Comparison of ENCODE assay signal across 8 cellular contexts in the genomic region with DNA sequence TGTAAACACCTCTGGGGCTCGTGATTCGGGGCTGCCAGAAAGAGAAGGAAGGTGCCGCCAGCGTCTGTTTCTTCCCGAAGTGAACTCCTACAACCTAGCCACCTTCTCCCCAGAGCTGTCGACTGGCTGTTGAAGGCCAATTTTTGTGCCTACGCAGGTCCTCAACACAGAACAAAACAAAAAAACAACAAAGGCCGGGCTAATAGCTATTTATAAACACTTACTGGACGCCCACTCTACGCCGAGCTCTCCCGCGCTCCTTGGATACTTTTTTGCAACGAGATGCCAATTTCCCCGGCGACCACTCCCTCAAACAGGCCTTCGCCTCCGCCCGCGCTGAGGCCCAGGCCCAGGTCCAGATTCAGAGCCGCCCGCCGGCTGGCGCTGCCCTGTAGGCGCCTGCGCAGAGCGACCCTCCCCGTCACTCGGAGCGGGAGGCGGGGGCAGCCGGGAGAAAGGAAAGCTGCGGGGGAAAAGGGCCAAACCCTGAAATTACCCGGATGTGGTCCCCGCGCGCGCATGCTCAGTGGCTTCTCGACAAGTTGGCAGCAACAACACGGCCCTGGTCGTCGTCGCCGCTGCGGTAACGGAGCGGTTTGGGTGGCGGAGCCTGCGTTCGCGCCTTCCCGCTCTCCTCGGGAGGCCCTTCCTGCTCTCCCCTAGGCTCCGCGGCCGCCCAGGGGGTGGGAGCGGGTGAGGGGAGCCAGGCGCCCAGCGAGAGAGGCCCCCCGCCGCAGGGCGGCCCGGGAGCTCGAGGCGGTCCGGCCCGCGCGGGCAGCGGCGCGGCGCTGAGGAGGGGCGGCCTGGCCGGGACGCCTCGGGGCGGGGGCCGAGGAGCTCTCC. TPM values are rescaled to one million over a fixed set of nuclear protein-coding genes. Genes with fewer than 3 reads are reported as not detected.
A peak's percentile ranks its signal among the peaks of the same experiment; 100 is the strongest.
DNase-seq lines count a peak whose midpoint lies in the region; ATAC-seq and TF ChIP-seq lines count a peak whose summit lies in the region.

SMAD4 (plus strand) TSS at position 520 of the 843 bp plus-strand sequence. CDS start 16,834 bp downstream, outside the sequence.

- no peak for TF ChIP-seq CTCF in liver (IDR thresholded peaks at IDR 0.05; ENCODE audit: low read depth, low read length, missing input control)

- H3K4me3 ChIP-seq in liver (ENCODE audit: low read depth in 1 of 3, low read length in 3 of 3): peak within 1 kb of the TSS; percentile 78 to 97 (median 93)

- TF ChIP-seq RAD21 in liver (IDR thresholded peaks at IDR 0.05): peak in 1 of 2 donors; percentile 3

- POLR2A ChIA-PET in activated CD4-positive, alpha-beta memory T cell treated with anti-CD3 and anti-CD28 coated beads for 36 hours (lab: Charles Lee): interaction anchor here (0.5 to 2.0 kb wide), 13 partner anchors 9 to 168 kb away, joined by 3 to 23 read pairs (median 5); partner anchors contain the start of genes ELAC1, ME2 and MEX3C

- under 1% methylated on average over 79 of the region's 79 CpGs for WGBS in liver

- intact Hi-C loops in activated CD4-positive, alpha-beta memory T cell treated with anti-CD3 and anti-CD28 coated beads for 36 hours (cut with micrococcal nuclease): loop anchor here (1.0 to 5.0 kb wide), 7 partner anchors 21 to 167 kb away; partner anchors contain the start of gene MEX3C

- DNase-seq in CD1c-positive myeloid dendritic cell (ENCODE audit: extremely low spot score) (peak; percentile 98), NCI-H774 (lab: John Stamatoyannopoulos, UW) (peak; percentile 92), dermis microvascular lymphatic vessel endothelial cell (ENCODE audit: low read depth in 2 of 2) (peak; percentile 88 to 96)
- DNase-seq in activated CD4-positive, alpha-beta memory T cell treated with anti-CD3 and anti-CD28 coated beads for 36 hours: peak; percentile 99
- peak; percentile 99 for DNase-seq in stimulated activated CD4-positive, alpha-beta T cell treated with anti-CD3 and anti-CD28 coated beads, Interleukin-4, amount 100 ng/mL, for 1 hour

- H3K27me3 ChIP-seq in liver (ENCODE audit: control insufficient read depth in 4 of 4, insufficient read depth in 4 of 4, low read length in 3 of 4): no peaks in the 10 kb centered on the region

- H3K9me3 Mint-ChIP-seq in activated CD4-positive, alpha-beta memory T cell treated with anti-CD3 and anti-CD28 coated beads for 36 hours: no peaks in the 10 kb centered on the region

- H3K27ac ChIP-seq in liver (ENCODE audit: low read depth in 1 of 2, low read length in 2 of 2): peak within 1 kb of the TSS; percentile 88 to 97

- peak within 1 kb of the TSS; percentile 95 to 98 for H3K9ac ChIP-seq in liver (ENCODE audit: low read depth in 1 of 2, low read length in 2 of 2)

- H3K36me3 Mint-ChIP-seq in activated CD4-positive, alpha-beta memory T cell treated with anti-CD3 and anti-CD28 coated beads for 36 hours: peaks cover 18% of the 10 kb centered on the region

- CTCF ChIA-PET in activated CD4-positive, alpha-beta memory T cell treated with anti-CD3 and anti-CD28 coated beads for 36 hours (lab: Charles Lee): interaction anchor here (1.1 to 5.5 kb wide), 6 partner anchors 12 to 209 kb away, joined by 3 to 28 read pairs (median 8); partner anchors contain the start of gene ELAC1

- peaks cover 5 to 38% (median 29%) of the 10 kb centered on the region in 4 donors for H3K4me1 ChIP-seq in liver (ENCODE audit: control insufficient read depth in 4 of 4, insufficient read depth in 4 of 4, low read length in 3 of 4)

- no peaks in the 10 kb centered on the region for H3K27me3 Mint-ChIP-seq in activated CD4-positive, alpha-beta memory T cell treated with anti-CD3 and anti-CD28 coated beads for 36 hours

- ATAC-seq in GM19438 (IDR thresholded peaks at IDR 0.05; ENCODE audit: low read depth, unreplicated experiment) (peak; percentile 78), HG03571 (IDR thresholded peaks at IDR 0.05; ENCODE audit: unreplicated experiment) (peak; percentile 61)

- peak within 1 kb of the TSS; percentile 91 for H3K27ac Mint-ChIP-seq in activated CD4-positive, alpha-beta memory T cell treated with anti-CD3 and anti-CD28 coated beads for 36 hours

- peaks cover 58% of the 10 kb centered on the region for H3K4me1 Mint-ChIP-seq in activated CD4-positive, alpha-beta memory T cell treated with anti-CD3 and anti-CD28 coated beads for 36 hours (ENCODE audit: low read depth)

- H3K36me3 ChIP-seq in liver (ENCODE audit: control insufficient read depth in 4 of 4, insufficient read depth in 3 of 4, low read depth in 1 of 4, low read length in 3 of 4): peaks cover 0 to 13% (median 0%) of the 10 kb centered on the region in 4 donors

- peak within 1 kb of the TSS; percentile 99 for H3K4me3 Mint-ChIP-seq in activated CD4-positive, alpha-beta memory T cell treated with anti-CD3 and anti-CD28 coated beads for 36 hours

- no peaks in the 10 kb centered on the region for H3K9me3 ChIP-seq in liver (ENCODE audit: control insufficient read depth in 4 of 4, low read length in 3 of 4)

TF ChIP-seq in liver, 16 proteins besides CTCF, POLR2A, EP300 and RAD21:
- TF ChIP-seq, protein P1, sequence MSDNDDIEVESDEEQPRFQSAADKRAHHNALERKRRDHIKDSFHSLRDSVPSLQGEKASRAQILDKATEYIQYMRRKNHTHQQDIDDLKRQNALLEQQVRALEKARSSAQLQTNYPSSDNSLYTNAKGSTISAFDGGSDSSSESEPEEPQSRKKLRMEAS (IDR thresholded peaks at IDR 0.05): peak; percentile 13
- TF ChIP-seq TAF1 (conservative IDR thresholded peaks at IDR 0.05): peak; percentile 59
- TF ChIP-seq GABPA (IDR thresholded peaks at IDR 0.05 in 1 of 2, conservative IDR thresholded peaks at IDR 0.05 in 1 of 2): peak in 1 of 2 donors; percentile 73
- no peak for TF ChIP-seq FOXA1 (IDR thresholded peaks at IDR 0.05)
- no peak for TF ChIP-seq JUND (IDR thresholded peaks at IDR 0.05)
- TF ChIP-seq YY1 (IDR thresholded peaks at IDR 0.05): peak; percentile 58
- no peak for TF ChIP-seq RXRA (IDR thresholded peaks at IDR 0.05)
- TF ChIP-seq EGR1 (IDR thresholded peaks at IDR 0.05; ENCODE audit: low read depth in 2 of 2): peak; percentile 19 to 68
- TF ChIP-seq, protein P2, sequence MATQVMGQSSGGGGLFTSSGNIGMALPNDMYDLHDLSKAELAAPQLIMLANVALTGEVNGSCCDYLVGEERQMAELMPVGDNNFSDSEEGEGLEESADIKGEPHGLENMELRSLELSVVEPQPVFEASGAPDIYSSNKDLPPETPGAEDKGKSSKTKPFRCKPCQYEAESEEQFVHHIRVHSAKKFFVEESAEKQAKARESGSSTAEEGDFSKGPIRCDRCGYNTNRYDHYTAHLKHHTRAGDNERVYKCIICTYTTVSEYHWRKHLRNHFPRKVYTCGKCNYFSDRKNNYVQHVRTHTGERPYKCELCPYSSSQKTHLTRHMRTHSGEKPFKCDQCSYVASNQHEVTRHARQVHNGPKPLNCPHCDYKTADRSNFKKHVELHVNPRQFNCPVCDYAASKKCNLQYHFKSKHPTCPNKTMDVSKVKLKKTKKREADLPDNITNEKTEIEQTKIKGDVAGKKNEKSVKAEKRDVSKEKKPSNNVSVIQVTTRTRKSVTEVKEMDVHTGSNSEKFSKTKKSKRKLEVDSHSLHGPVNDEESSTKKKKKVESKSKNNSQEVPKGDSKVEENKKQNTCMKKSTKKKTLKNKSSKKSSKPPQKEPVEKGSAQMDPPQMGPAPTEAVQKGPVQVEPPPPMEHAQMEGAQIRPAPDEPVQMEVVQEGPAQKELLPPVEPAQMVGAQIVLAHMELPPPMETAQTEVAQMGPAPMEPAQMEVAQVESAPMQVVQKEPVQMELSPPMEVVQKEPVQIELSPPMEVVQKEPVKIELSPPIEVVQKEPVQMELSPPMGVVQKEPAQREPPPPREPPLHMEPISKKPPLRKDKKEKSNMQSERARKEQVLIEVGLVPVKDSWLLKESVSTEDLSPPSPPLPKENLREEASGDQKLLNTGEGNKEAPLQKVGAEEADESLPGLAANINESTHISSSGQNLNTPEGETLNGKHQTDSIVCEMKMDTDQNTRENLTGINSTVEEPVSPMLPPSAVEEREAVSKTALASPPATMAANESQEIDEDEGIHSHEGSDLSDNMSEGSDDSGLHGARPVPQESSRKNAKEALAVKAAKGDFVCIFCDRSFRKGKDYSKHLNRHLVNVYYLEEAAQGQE (IDR thresholded peaks at IDR 0.05): peak; percentile 43
- no peak for TF ChIP-seq ZBTB33 (IDR thresholded peaks at IDR 0.05)
- TF ChIP-seq HNF4A (conservative IDR thresholded peaks at IDR 0.05): peak in 1 of 2 donors; percentile 5
- TF ChIP-seq FOXA2 (IDR thresholded peaks at IDR 0.05): peak; percentile 3
- no peak for TF ChIP-seq HNF4G (IDR thresholded peaks at IDR 0.05)
- peak; percentile 40 for TF ChIP-seq SP1 (IDR thresholded peaks at IDR 0.05)
- no peak for TF ChIP-seq NR2F2 (IDR thresholded peaks at IDR 0.05)
- TF ChIP-seq ATF3 (IDR thresholded peaks at IDR 0.05): no peak

RNA-seq across cellular contexts. Expression of gene SMAD4, which starts in this region (rescaled TPM):
- 10 to 100 TPM; 72.5 to 72.7 TPM for total RNA-seq in activated CD4-positive, alpha-beta memory T cell treated with anti-CD3 and anti-CD28 coated beads for 36 hours
- total RNA-seq in dermis microvascular lymphatic vessel endothelial cell: 47.4 and 84.8 TPM in 2 replicates
- total RNA-seq in liver: 10 to 100 TPM; 38.3 to 65.3 TPM
- 10 to 100 TPM in 1 of 2 donors, 1 to 10 TPM in 1; 9.3 to 20.0 TPM for polyA plus RNA-seq in liver

Comparison
In these comparisons a context has a peak if more than half of its experiments do, and no peak if none do; other contexts are left out.
1. Peak in every context shown above with its lines: DNase-seq, ATAC-seq, H3K4me3 ChIP-seq and H3K27ac ChIP-seq.